In genomic region chr3:37096292-37096691, GRCh38 we compare ENCODE assay signal across 12 cellular contexts.
DNase-seq lines count a peak whose midpoint lies in the region; ATAC-seq, FAIRE-seq and TF ChIP-seq lines count a peak whose summit lies in the region.
"Had no signal": no experiment of that assay in that cellular context is flagged by ENCODE, and none has a peak within 500 bp of the region (broad histone marks: within the 10 kb centered on the region; RNA-seq: fewer than 3 reads in every experiment).

No MANE protein-coding gene starts in this region.

- TF ChIP-seq CTCF in epithelial cell of esophagus (IDR thresholded peaks at IDR 0.05; ENCODE audit: insufficient read depth, low read depth, low read length, missing control alignments): no peak

- ATAC-seq in naive thymus-derived CD4-positive, alpha-beta T cell: no peak
- ATAC-seq in HG03378 (IDR thresholded peaks at IDR 0.05; ENCODE audit: unreplicated experiment): no peak

- intact Hi-C loops in head of caudate nucleus (cut with DNase I): no loop called here
- intact Hi-C loops in naive thymus-derived CD4-positive, alpha-beta T cell (cut with micrococcal nuclease): no loop called here
- intact Hi-C loops in activated T-helper 1 cell treated with anti-CD3 and anti-CD28 coated beads, Interleukin-12 subunit alpha, Interleukin-12 subunit beta, Interleukin-2, Interleukin-4 antibody, amounts not matched to agents 30 ng/mL and 10 ng/mL and 1 ng/mL, durations not matched to agents 14 hours and 24 hours and 36 hours (cut with micrococcal nuclease): no loop called here

- H3K4me3 Mint-ChIP-seq in naive thymus-derived CD4-positive, alpha-beta T cell: no peak overlapping the region
- H3K4me3 Mint-ChIP-seq in activated T-helper 1 cell treated with anti-CD3 and anti-CD28 coated beads, Interleukin-12 subunit alpha, Interleukin-12 subunit beta, Interleukin-2, Interleukin-4 antibody, amounts not matched to agents 30 ng/mL and 10 ng/mL and 1 ng/mL, durations not matched to agents 14 hours and 24 hours and 36 hours: no peak overlapping the region
- H3K4me3 Mint-ChIP-seq: CD4-positive, alpha-beta T cell had no signal

- H3K9me3 Mint-ChIP-seq in naive thymus-derived CD4-positive, alpha-beta T cell: no peaks in the 10 kb centered on the region
- no peaks in the 10 kb centered on the region for H3K9me3 Mint-ChIP-seq in activated T-helper 1 cell treated with anti-CD3 and anti-CD28 coated beads, Interleukin-12 subunit alpha, Interleukin-12 subunit beta, Interleukin-2, Interleukin-4 antibody, amounts not matched to agents 30 ng/mL and 10 ng/mL and 1 ng/mL, durations not matched to agents 14 hours and 24 hours and 36 hours
- H3K9me3 Mint-ChIP-seq: CD4-positive, alpha-beta T cell had no signal

- no peaks in the 10 kb centered on the region for H3K27me3 ChIP-seq in naive thymus-derived CD4-positive, alpha-beta T cell (ENCODE audit: control insufficient read depth in 2 of 2, insufficient read depth in 2 of 2, low read length in 2 of 2)

- CTCF ChIA-PET in naive thymus-derived CD4-positive, alpha-beta T cell (lab: Charles Lee): no interaction called here

- FAIRE-seq in HTR-8/SVneo (lab: Jason Lieb, UNC): no peak

- peaks cover 0 to 6% (median 0%) of the 10 kb centered on the region in 7 donors for H3K4me1 Mint-ChIP-seq in naive thymus-derived CD4-positive, alpha-beta T cell
- no peaks in the 10 kb centered on the region for H3K4me1 Mint-ChIP-seq in activated T-helper 1 cell treated with anti-CD3 and anti-CD28 coated beads, Interleukin-12 subunit alpha, Interleukin-12 subunit beta, Interleukin-2, Interleukin-4 antibody, amounts not matched to agents 30 ng/mL and 10 ng/mL and 1 ng/mL, durations not matched to agents 14 hours and 24 hours and 36 hours (ENCODE audit: low read depth)

- POLR2A ChIA-PET in naive thymus-derived CD4-positive, alpha-beta T cell (lab: Charles Lee): no interaction called here

- in situ Hi-C loops in ACHN (cut with HindIII; ENCODE audit: low pct_ligation_motif_present, low pct_unique_long_range_greater_than_20kb, low sequenced_read_pairs): no loop called here

- H3K36me3 Mint-ChIP-seq in naive thymus-derived CD4-positive, alpha-beta T cell: peaks cover 3 to 34% (median 12%) of the 10 kb centered on the region in 5 donors
- H3K36me3 Mint-ChIP-seq in activated T-helper 1 cell treated with anti-CD3 and anti-CD28 coated beads, Interleukin-12 subunit alpha, Interleukin-12 subunit beta, Interleukin-2, Interleukin-4 antibody, amounts not matched to agents 30 ng/mL and 10 ng/mL and 1 ng/mL, durations not matched to agents 14 hours and 24 hours and 36 hours (ENCODE audit: low read depth): peaks cover 15% of the 10 kb centered on the region

- H3K27ac ChIP-seq in naive thymus-derived CD4-positive, alpha-beta T cell (ENCODE audit: low read depth, low read length): no peak overlapping the region
- H3K27ac ChIP-seq: HL-60 had no signal

- H3K4me1 ChIP-seq in naive thymus-derived CD4-positive, alpha-beta T cell (ENCODE audit: control insufficient read depth in 2 of 2, insufficient read depth in 2 of 2, low read length in 2 of 2): no peaks in the 10 kb centered on the region

- H3K36me3 ChIP-seq in naive thymus-derived CD4-positive, alpha-beta T cell (ENCODE audit: control insufficient read depth in 2 of 3, insufficient read depth in 3 of 3, low read length in 3 of 3): no peaks in the 10 kb centered on the region

- DNase-seq in ACHN (peak; percentile 59), HTR-8/SVneo (ENCODE audit: insufficient read length, low spot score) (peak; percentile 38), epithelial cell of esophagus (ENCODE audit: low read depth) (peak; percentile 11), lung microvascular endothelial cell (ENCODE audit: low read depth in 2 of 2) (peak; percentile 8 to 85), head of caudate nucleus (no peak)
- no peak for DNase-seq in naive thymus-derived CD4-positive, alpha-beta T cell
- no peak for DNase-seq in activated T-helper 1 cell treated with anti-CD3 and anti-CD28 coated beads, Interleukin-12 subunit alpha, Interleukin-12 subunit beta, Interleukin-2, Interleukin-4 antibody, amounts not matched to agents 30 ng/mL and 10 ng/mL and 1 ng/mL, durations not matched to agents 14 hours and 24 hours and 36 hours (ENCODE audit: low spot score)
- DNase-seq: CD4-positive, alpha-beta T cell; left cardiac atrium; NCI-H146 had no signal

- H3K4me3 ChIP-seq in epithelial cell of esophagus (ENCODE audit: low read length): no peak overlapping the region
- H3K4me3 ChIP-seq in naive thymus-derived CD4-positive, alpha-beta T cell (ENCODE audit: low read length): no peak overlapping the region

- no peak overlapping the region for H3K27ac Mint-ChIP-seq in naive thymus-derived CD4-positive, alpha-beta T cell
- H3K27ac Mint-ChIP-seq in activated T-helper 1 cell treated with anti-CD3 and anti-CD28 coated beads, Interleukin-12 subunit alpha, Interleukin-12 subunit beta, Interleukin-2, Interleukin-4 antibody, amounts not matched to agents 30 ng/mL and 10 ng/mL and 1 ng/mL, durations not matched to agents 14 hours and 24 hours and 36 hours: no peak overlapping the region

- no peaks in the 10 kb centered on the region for H3K9me3 ChIP-seq in naive thymus-derived CD4-positive, alpha-beta T cell (ENCODE audit: control insufficient read depth in 2 of 3, low read length in 3 of 3)

- H3K27me3 Mint-ChIP-seq in naive thymus-derived CD4-positive, alpha-beta T cell: no peaks in the 10 kb centered on the region
- H3K27me3 Mint-ChIP-seq in activated T-helper 1 cell treated with anti-CD3 and anti-CD28 coated beads, Interleukin-12 subunit alpha, Interleukin-12 subunit beta, Interleukin-2, Interleukin-4 antibody, amounts not matched to agents 30 ng/mL and 10 ng/mL and 1 ng/mL, durations not matched to agents 14 hours and 24 hours and 36 hours (ENCODE audit: insufficient read depth): no peaks in the 10 kb centered on the region
- H3K27me3 Mint-ChIP-seq: CD4-positive, alpha-beta T cell had no signal

Comparison
In these comparisons a context has a peak if more than half of its experiments do, and no peak if none do; other contexts are left out.
1. DNase-seq: peak in ACHN (single experiment), HTR-8/SVneo (single experiment), epithelial cell of esophagus (single experiment) and lung microvascular endothelial cell (2 of 2); none in head of caudate nucleus (0 of 42), naive thymus-derived CD4-positive, alpha-beta T cell (0 of 9) and activated T-helper 1 cell treated with anti-CD3 and anti-CD28 coated beads, Interleukin-12 subunit alpha, Interleukin-12 subunit beta, Interleukin-2, Interleukin-4 antibody, amounts not matched to agents 30 ng/mL and 10 ng/mL and 1 ng/mL, durations not matched to agents 14 hours and 24 hours and 36 hours (single experiment).